In the genomic region with DNA sequence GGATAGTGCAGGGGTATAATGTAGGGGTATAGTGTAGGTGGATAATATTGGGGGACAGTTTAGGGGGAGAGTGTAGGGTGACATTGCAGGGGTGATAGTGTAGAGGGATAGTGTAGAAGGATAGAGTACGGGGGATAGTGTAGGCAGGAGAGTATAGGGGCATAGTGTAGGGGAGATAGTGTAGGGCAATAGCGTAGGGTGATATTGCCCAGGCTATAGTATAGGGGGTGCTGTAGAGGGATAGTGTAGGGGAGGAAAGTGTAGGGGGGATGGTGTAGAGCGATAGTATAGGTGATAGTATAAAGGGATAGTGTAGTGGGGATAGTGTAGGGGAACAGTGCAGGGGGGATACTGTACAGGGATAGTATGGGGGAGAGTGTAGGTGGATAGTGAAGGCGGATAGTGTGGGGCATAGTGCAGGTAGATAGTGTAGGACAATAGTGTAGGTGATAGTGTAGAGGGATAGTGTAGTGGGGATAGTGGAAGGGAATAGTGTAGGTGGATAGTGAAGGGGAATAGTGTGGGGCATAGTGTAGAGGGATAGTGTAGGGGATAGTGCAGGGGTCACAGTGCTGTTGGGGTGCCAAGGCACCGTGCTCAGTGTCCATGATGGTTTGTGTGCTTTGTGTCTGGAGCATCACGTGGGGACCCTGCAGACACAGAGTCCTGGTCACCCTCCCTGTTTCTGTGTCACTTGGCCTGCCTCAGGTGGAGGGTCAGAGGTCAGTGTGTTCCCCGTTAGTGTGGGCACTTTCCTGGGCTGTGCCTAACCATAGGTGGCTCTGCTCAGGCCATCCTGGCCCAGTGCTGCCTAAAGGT, we compare ENCODE assay signal across 1 cellular context.
TF ChIP-seq lines count a peak whose summit lies in the region.

No MANE protein-coding gene starts in this region.

TF ChIP-seq in HepG2, 621 proteins besides CTCF, POLR2A, EP300 and RAD21:
- TF ChIP-seq ZNF274 (CRISPR knock-in tag; IDR thresholded peaks at IDR 0.05) (no peak), IKZF4 (CRISPR knock-in tag; IDR thresholded peaks at IDR 0.05; ENCODE audit: borderline replicate concordance, low read depth, not compliant biosample characterization) (no peak)
